Comparison of ENCODE assay signal across 1 cellular context in the genomic region with DNA sequence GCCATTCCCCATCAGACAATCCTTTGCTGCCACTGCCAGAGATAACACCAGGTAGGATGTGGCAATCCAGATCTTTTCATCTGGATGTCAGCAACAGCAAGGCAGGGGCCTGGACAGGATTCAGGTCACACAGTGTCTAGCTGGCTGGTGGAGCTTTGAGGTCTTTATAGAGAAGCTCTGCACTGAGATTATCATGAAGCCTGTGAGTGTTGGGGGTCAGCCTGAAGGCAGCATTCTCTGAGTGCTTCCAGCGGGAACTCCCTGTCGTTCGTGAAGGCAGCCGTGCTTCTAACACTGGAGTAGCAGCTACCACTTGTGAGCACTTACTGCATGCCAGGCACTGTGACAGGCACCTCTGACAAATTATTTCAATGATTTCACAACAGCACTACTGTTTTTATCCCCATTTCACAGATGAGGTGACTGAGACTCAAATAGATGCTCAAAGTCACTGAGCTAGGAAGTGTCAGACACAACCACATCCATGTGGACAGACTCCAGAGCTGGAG.
TF ChIP-seq lines count a peak whose summit lies in the region.

No MANE protein-coding gene starts in this region.

TF ChIP-seq in IMR-90, 13 proteins besides CTCF, POLR2A, EP300 and RAD21:
- TF ChIP-seq BHLHE40 (IDR thresholded peaks at IDR 0.05; ENCODE audit: low read depth, low read length) (no peak), MAFK (IDR thresholded peaks at IDR 0.05; ENCODE audit: low read depth, low read length) (no peak), RFX5 (IDR thresholded peaks at IDR 0.05; ENCODE audit: low read depth, low read length) (no peak), CEBPB (IDR thresholded peaks at IDR 0.05; ENCODE audit: low read depth, low read length) (0 out of 2 replicates have a peak, but pooled peaks have one; percentile 35), SMC3 (IDR thresholded peaks at IDR 0.05; ENCODE audit: low read depth, low read length) (no peak), MXI1 (IDR thresholded peaks at IDR 0.05; ENCODE audit: borderline replicate concordance, low read depth, low read length) (no peak)
- TF ChIP-seq, protein P1, sequence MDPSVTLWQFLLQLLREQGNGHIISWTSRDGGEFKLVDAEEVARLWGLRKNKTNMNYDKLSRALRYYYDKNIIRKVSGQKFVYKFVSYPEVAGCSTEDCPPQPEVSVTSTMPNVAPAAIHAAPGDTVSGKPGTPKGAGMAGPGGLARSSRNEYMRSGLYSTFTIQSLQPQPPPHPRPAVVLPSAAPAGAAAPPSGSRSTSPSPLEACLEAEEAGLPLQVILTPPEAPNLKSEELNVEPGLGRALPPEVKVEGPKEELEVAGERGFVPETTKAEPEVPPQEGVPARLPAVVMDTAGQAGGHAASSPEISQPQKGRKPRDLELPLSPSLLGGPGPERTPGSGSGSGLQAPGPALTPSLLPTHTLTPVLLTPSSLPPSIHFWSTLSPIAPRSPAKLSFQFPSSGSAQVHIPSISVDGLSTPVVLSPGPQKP (IDR thresholded peaks at IDR 0.05; ENCODE audit: borderline replicate concordance, low read depth, low read length) = no peak
